ENCODE assay signal across 8 cellular contexts in the genomic region with DNA sequence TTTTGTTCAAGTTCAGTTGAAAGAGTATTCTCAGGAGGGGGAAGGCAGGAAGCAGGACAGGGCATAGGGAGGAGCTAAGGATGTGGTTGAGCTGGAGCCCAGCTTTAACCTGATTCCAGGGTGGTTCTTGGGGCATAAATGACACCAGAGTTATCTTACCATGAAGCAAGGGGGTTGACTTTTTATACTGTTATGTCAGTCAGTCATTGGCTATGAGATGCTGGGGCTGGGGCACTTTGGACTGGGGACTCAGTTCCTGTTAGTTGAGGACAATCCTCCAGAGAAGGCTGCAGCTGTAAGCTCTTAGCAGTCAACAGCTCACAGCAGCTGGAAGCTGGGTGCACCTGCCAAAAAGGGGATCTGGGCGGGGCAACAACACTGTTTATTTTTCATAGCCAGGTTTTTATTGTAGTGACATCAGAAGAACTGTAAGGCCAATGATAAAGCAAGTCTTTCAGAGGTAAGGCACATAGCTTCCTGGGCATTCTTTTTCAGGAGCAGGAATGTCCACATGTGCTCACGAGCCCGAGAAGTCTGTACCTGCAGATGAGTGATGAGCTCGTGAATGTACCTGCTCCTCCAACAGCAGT.
DNase-seq lines count a peak whose midpoint lies in the region; ATAC-seq and TF ChIP-seq lines count a peak whose summit lies in the region.

No MANE protein-coding gene starts in this region.

- H3K27me3 ChIP-seq in breast epithelium = peaks cover 0 to 38% of the 10 kb centered on the region in 2 donors

- H3K27ac ChIP-seq in substantia nigra (ENCODE audit: low read depth, low read length, poor library complexity, severe bottlenecking) = no peak overlapping the region
- H3K27ac ChIP-seq in breast epithelium = no peak overlapping the region

- H3K9me3 ChIP-seq in breast epithelium = peaks cover 0 to 4% of the 10 kb centered on the region in 2 donors

- H3K36me3 Mint-ChIP-seq in central memory CD8-positive, alpha-beta T cell (ENCODE audit: insufficient read depth) = no peaks in the 10 kb centered on the region
- H3K36me3 Mint-ChIP-seq in natural killer cell = no peaks in the 10 kb centered on the region

- H3K4me1 ChIP-seq in breast epithelium = no peaks in the 10 kb centered on the region

- peak; percentile 63 for DNase-seq in GM12865 (ENCODE audit: low read depth)
- peak; percentile 83 for DNase-seq in MV-4-11 (lab: John Stamatoyannopoulos, UW)
- no peak for DNase-seq in central memory CD8-positive, alpha-beta T cell (ENCODE audit: low spot score in 2 of 2)
- no peak for DNase-seq in substantia nigra (lab: John Stamatoyannopoulos, UW)
- DNase-seq in DMS 273 treated with DMSO at 0.1 percent for 48 hours (lab: John Stamatoyannopoulos, UW) = no peak
- DNase-seq in breast epithelium (ENCODE audit: low spot score in 2 of 2) = no peak
- no peak for DNase-seq in natural killer cell

- no peak for TF ChIP-seq POLR2A in breast epithelium (IDR thresholded peaks at IDR 0.05)

- no peak overlapping the region for H3K4me3 Mint-ChIP-seq in central memory CD8-positive, alpha-beta T cell
- H3K4me3 Mint-ChIP-seq in natural killer cell = no peak overlapping the region

- TF ChIP-seq CTCF in GM12865 (IDR thresholded peaks at IDR 0.05; ENCODE audit: insufficient read depth, low read depth, low read length, missing control alignments) (no peak), breast epithelium (IDR thresholded peaks at IDR 0.05) (no peak), natural killer cell (IDR thresholded peaks at IDR 0.05) (no peak)

- H3K9me3 Mint-ChIP-seq in central memory CD8-positive, alpha-beta T cell = no peaks in the 10 kb centered on the region
- no peaks in the 10 kb centered on the region for H3K9me3 Mint-ChIP-seq in natural killer cell

- no peaks in the 10 kb centered on the region for H3K27me3 Mint-ChIP-seq in central memory CD8-positive, alpha-beta T cell
- peaks cover 0 to 7% of the 10 kb centered on the region in 2 donors for H3K27me3 Mint-ChIP-seq in natural killer cell (ENCODE audit: low read depth in 2 of 2)

- no peaks in the 10 kb centered on the region for H3K36me3 ChIP-seq in breast epithelium

- H3K4me1 Mint-ChIP-seq in central memory CD8-positive, alpha-beta T cell = peaks cover 8% of the 10 kb centered on the region
- H3K4me1 Mint-ChIP-seq in natural killer cell = peaks cover 5 to 14% of the 10 kb centered on the region in 2 donors

- H3K27ac Mint-ChIP-seq in central memory CD8-positive, alpha-beta T cell (ENCODE audit: low read depth) = no peak overlapping the region
- no peak overlapping the region for H3K27ac Mint-ChIP-seq in natural killer cell

- H3K4me3 ChIP-seq in GM12865 (ENCODE audit: low read depth, low read length) (no peak overlapping the region), breast epithelium (no peak overlapping the region)

- intact Hi-C loops in breast epithelium (cut with DNase I; ENCODE audit: low total_unique reads) = no loop called here
- intact Hi-C loops in natural killer cell (cut with micrococcal nuclease) = no loop called here

- ATAC-seq in GM21737 (IDR thresholded peaks at IDR 0.05; ENCODE audit: unreplicated experiment) = peak; percentile 63
- ATAC-seq in central memory CD8-positive, alpha-beta T cell (replicated peaks; ENCODE audit: extremely low read depth, poor library complexity, severe bottlenecking) = peak; percentile 14
- no peak for ATAC-seq in natural killer cell

Comparison
In these comparisons a context has a peak if more than half of its experiments do, and no peak if none do; other contexts are left out.
1. DNase-seq: peak in GM12865 (single experiment) and MV-4-11 (single experiment); none in central memory CD8-positive, alpha-beta T cell (0 of 2), substantia nigra (0 of 49), DMS 273 treated with DMSO at 0.1 percent for 48 hours (single experiment), breast epithelium (0 of 2) and natural killer cell (single experiment).
2. ATAC-seq: peak in GM21737 (single experiment) and central memory CD8-positive, alpha-beta T cell (single experiment); none in natural killer cell (0 of 3).